In the genomic region with DNA sequence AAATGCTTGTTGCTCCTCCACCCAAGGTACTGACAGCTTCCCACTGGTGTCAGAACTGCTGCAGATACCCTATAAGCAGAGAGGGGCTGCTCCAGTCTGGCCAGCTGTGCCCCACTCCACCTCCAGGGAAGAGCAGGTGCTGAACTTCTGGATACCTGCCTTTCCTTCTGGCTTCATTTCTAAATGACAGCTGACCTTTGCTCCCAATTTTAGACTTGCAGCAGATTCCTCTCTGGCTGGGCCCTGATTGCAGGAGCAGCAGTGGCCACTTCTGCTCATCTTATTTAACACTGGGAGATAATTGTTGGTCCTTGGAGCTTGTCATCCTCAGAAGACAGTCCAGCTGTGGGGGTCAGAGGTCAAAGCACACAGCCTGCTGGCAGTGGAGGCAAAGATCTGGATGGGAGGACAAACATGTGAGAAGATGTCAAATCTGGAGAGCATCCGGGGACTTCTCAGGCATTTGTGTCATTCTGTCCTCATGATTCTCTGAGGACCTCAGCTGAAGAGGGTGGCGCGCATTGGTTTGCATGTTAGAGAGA, we compare ENCODE assay signal across 17 cellular contexts. TPM values are rescaled to one million over a fixed set of nuclear protein-coding genes. Genes with fewer than 3 reads are reported as not detected.
"Had no signal": no experiment of that assay in that cellular context is flagged by ENCODE, and none has a peak within 500 bp of the region (broad histone marks: within the 10 kb centered on the region; RNA-seq: fewer than 3 reads in every experiment).

No MANE protein-coding gene starts in this region.

- FAIRE-seq: keratinocyte had no signal

- H3K9me3 ChIP-seq: ascending aorta, esophagus squamous epithelium, psoas muscle, testis, upper lobe of right lung had no signal

- H3K27ac ChIP-seq: ascending aorta, esophagus squamous epithelium, psoas muscle, testis, upper lobe of right lung, VCaP had no signal

- H3K4me3 ChIP-seq: ascending aorta, esophagus squamous epithelium, lung, psoas muscle, testis, upper lobe of right lung had no signal

- H3K27me3 ChIP-seq: ascending aorta, esophagus squamous epithelium, testis, upper lobe of right lung had no signal

- ATAC-seq: activated CD4-positive, alpha-beta T cell treated with anti-CD3 and anti-CD28 coated beads for 36 hours; activated CD8-positive, alpha-beta T cell treated with anti-CD3 and anti-CD28 coated beads, Interleukin-2, amount 10 ng/mL, durations not matched to agents 7 days and 5 days; activated naive CD8-positive, alpha-beta T cell treated with anti-CD3 and anti-CD28 coated beads, Interleukin-2, amount 50 U/mL, for 24 hours; naive thymus-derived CD4-positive, alpha-beta T cell; psoas muscle; upper lobe of right lung had no signal

- DNase-seq: activated CD4-positive, alpha-beta T cell treated with anti-CD3 and anti-CD28 coated beads for 36 hours; activated CD8-positive, alpha-beta memory T cell treated with anti-CD3 and anti-CD28 coated beads, Interleukin-2, amount 50 U/mL, for 48 hours; activated CD8-positive, alpha-beta T cell treated with anti-CD3 and anti-CD28 coated beads, Interleukin-2, amount 10 ng/mL, durations not matched to agents 7 days and 5 days; activated naive CD4-positive, alpha-beta T cell; activated naive CD8-positive, alpha-beta T cell treated with anti-CD3 and anti-CD28 coated beads, Interleukin-2, amount 50 U/mL, for 24 hours; esophagus squamous epithelium; foreskin fibroblast; naive thymus-derived CD4-positive, alpha-beta T cell; psoas muscle; stimulated activated CD4-positive, alpha-beta T cell treated with anti-CD3 and anti-CD28 coated beads, Interleukin-2, amount 100 ng/mL, for 48 hours; T-helper 1 cell; testis; upper lobe of right lung had no signal

- H3K36me3 ChIP-seq: esophagus squamous epithelium, upper lobe of right lung had no signal

RNA-seq across cellular contexts. Expression of gene SETBP1, which starts 38.9 kb away (rescaled TPM):
- polyA plus RNA-seq: naive thymus-derived CD4-positive, alpha-beta T cell had no signal
